Comparison of ENCODE assay signal across 1 cellular context in genomic region chr10:15457382-15457781, GRCh38.
TF ChIP-seq lines count a peak whose summit lies in the region.

No MANE protein-coding gene starts in this region.

TF ChIP-seq in K562, 482 proteins besides CTCF, POLR2A, EP300 and RAD21 (continued from another document):
- TF ChIP-seq, protein P1, sequence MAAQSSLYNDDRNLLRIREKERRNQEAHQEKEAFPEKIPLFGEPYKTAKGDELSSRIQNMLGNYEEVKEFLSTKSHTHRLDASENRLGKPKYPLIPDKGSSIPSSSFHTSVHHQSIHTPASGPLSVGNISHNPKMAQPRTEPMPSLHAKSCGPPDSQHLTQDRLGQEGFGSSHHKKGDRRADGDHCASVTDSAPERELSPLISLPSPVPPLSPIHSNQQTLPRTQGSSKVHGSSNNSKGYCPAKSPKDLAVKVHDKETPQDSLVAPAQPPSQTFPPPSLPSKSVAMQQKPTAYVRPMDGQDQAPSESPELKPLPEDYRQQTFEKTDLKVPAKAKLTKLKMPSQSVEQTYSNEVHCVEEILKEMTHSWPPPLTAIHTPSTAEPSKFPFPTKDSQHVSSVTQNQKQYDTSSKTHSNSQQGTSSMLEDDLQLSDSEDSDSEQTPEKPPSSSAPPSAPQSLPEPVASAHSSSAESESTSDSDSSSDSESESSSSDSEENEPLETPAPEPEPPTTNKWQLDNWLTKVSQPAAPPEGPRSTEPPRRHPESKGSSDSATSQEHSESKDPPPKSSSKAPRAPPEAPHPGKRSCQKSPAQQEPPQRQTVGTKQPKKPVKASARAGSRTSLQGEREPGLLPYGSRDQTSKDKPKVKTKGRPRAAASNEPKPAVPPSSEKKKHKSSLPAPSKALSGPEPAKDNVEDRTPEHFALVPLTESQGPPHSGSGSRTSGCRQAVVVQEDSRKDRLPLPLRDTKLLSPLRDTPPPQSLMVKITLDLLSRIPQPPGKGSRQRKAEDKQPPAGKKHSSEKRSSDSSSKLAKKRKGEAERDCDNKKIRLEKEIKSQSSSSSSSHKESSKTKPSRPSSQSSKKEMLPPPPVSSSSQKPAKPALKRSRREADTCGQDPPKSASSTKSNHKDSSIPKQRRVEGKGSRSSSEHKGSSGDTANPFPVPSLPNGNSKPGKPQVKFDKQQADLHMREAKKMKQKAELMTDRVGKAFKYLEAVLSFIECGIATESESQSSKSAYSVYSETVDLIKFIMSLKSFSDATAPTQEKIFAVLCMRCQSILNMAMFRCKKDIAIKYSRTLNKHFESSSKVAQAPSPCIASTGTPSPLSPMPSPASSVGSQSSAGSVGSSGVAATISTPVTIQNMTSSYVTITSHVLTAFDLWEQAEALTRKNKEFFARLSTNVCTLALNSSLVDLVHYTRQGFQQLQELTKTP (IDR thresholded peaks at IDR 0.05; ENCODE audit: low read depth in 1 of 2, partially characterized antibody in 2 of 2): peak in 1 of 2 experiments; percentile 25
- TF ChIP-seq GABPA (tag; conservative IDR thresholded peaks at IDR 0.05; ENCODE audit: low read depth) (no peak), ZNF175 (CRISPR knock-in tag; IDR thresholded peaks at IDR 0.05; ENCODE audit: low read depth) (no peak), ZNF780A (CRISPR knock-in tag; IDR thresholded peaks at IDR 0.05) (no peak), HSF4 (CRISPR knock-in tag; IDR thresholded peaks at IDR 0.05; ENCODE audit: borderline replicate concordance) (no peak), ZNF232 (CRISPR knock-in tag; IDR thresholded peaks at IDR 0.05) (no peak), ZNF134 (CRISPR knock-in tag; conservative IDR thresholded peaks at IDR 0.05) (no peak), TRIM24 (IDR thresholded peaks at IDR 0.05) (peak; percentile 67 to 86; a peak in 3 of 4 replicates), ZBTB49 (CRISPR knock-in tag; IDR thresholded peaks at IDR 0.05; ENCODE audit: borderline replicate concordance) (no peak), SOX6 (IDR thresholded peaks at IDR 0.05) (no peak), ZNF197 (CRISPR knock-in tag; IDR thresholded peaks at IDR 0.05; ENCODE audit: low read depth) (no peak), CBFA2T3 (IDR thresholded peaks at IDR 0.05) (peak; percentile 45), RBFOX2 (IDR thresholded peaks at IDR 0.05; ENCODE audit: low read depth, low read length) (no peak), ZNF253 (CRISPR knock-in tag; conservative IDR thresholded peaks at IDR 0.05) (no peak), YY1 (IDR thresholded peaks at IDR 0.05; ENCODE audit: borderline replicate concordance in 1 of 3, control insufficient read depth in 1 of 3, extremely low read depth in 1 of 3, insufficient read depth in 3 of 3, insufficient read length in 1 of 3, insufficient replicate concordance in 2 of 3, low read depth in 1 of 3, low read length in 2 of 3) (peak; percentile 25 to 88 (median 44)), SRSF3 (IDR thresholded peaks at IDR 0.05; ENCODE audit: insufficient read depth, low read length) (no peak), GMEB1 (CRISPR knock-in tag; IDR thresholded peaks at IDR 0.05) (no peak), TCF3 (CRISPR knock-in tag; IDR thresholded peaks at IDR 0.05) (peak; percentile 48; the same call in 1 of the 2 replicates), SNIP1 (IDR thresholded peaks at IDR 0.05; ENCODE audit: low read depth) (no peak), TAF7 (tag; IDR thresholded peaks at IDR 0.05) (no peak), DACH1 (IDR thresholded peaks at IDR 0.05; ENCODE audit: partially characterized antibody) (no peak), HDAC1 (IDR thresholded peaks at IDR 0.05) (no peak), ZNF121 (CRISPR knock-in tag; conservative IDR thresholded peaks at IDR 0.05) (no peak), ZNF311 (CRISPR knock-in tag; IDR thresholded peaks at IDR 0.05) (peak; percentile 71; the same call in 1 of the 2 replicates), NCOR1 (IDR thresholded peaks at IDR 0.05) (no peak), ZBTB11 (CRISPR knock-in tag; IDR thresholded peaks at IDR 0.05) (no peak), ETV5 (CRISPR knock-in tag; IDR thresholded peaks at IDR 0.05; ENCODE audit: low read depth) (no peak), RCOR1 (IDR thresholded peaks at IDR 0.05; ENCODE audit: borderline replicate concordance in 1 of 2, low read depth in 2 of 2, low read length in 2 of 2) (no peak), JUND (IDR thresholded peaks at IDR 0.05; ENCODE audit: borderline replicate concordance, low read depth, low read length) (no peak), JUND (tag; IDR thresholded peaks at IDR 0.05; ENCODE audit: borderline replicate concordance, low read depth, low read length) (peak; percentile 56; the same call in 1 of the 3 replicates), CCNT2 (IDR thresholded peaks at IDR 0.05; ENCODE audit: borderline replicate concordance, extremely low read depth, insufficient read length, low read depth, low read length) (peak; percentile 18), CBX5 (IDR thresholded peaks at IDR 0.05; ENCODE audit: borderline replicate concordance, low read depth) (0 out of 2 replicates have a peak, but pooled peaks have one; percentile 55), GATA2 (CRISPR knock-in tag; IDR thresholded peaks at IDR 0.05) (0 out of 2 replicates have a peak, but pooled peaks have one; percentile 22), CBX1 (IDR thresholded peaks at IDR 0.05; ENCODE audit: low read depth) (0 out of 2 replicates have a peak, but pooled peaks have one; percentile 51)
- TF ChIP-seq, protein P2, sequence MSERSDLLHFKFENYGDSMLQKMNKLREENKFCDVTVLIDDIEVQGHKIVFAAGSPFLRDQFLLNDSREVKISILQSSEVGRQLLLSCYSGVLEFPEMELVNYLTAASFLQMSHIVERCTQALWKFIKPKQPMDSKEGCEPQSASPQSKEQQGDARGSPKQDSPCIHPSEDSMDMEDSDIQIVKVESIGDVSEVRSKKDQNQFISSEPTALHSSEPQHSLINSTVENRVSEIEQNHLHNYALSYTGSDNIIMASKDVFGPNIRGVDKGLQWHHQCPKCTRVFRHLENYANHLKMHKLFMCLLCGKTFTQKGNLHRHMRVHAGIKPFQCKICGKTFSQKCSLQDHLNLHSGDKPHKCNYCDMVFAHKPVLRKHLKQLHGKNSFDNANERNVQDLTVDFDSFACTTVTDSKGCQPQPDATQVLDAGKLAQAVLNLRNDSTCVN (CRISPR knock-in tag; IDR thresholded peaks at IDR 0.05): no peak
